In the genomic region with DNA sequence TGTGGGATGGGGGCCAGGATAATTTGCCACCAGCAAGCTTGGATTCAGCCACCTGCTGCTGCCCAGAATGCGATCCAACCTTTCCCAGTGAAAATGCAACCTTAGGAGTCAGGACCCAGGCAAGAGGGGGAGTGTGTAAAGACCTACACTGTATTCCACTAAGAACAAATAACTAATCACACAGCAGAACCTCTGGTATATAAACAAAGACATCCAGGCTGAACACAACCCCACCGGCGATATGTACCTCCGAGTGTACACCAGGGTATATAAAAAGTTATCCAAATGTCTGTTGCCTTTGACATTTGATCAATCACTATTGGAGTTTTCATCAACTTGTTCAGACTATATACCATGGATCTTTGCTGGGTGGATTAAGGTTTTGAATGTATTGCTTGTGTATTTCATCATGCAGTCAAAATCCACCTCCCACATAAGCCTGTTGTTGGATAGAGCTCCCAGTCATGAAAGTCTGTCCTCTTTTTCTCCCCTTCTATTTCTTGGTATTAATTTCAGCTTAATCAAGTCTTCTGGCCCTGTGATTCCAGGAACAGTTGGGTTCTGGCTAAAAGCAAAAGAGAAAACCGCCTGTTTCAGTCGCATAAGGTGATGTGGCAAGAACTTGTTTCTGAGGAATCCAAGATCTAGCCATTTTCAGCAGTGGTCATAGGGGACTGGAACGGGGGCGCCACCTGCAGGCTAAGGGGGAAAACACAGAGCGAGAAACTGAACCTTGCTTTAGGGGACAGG, we compare ENCODE assay signal across 8 cellular contexts.
DNase-seq lines count a peak whose midpoint lies in the region; ATAC-seq, FAIRE-seq and TF ChIP-seq lines count a peak whose summit lies in the region.

No MANE protein-coding gene starts in this region.

- no peaks in the 10 kb centered on the region for H3K27me3 Mint-ChIP-seq in stimulated activated naive CD8-positive, alpha-beta T cell treated with anti-CD3 and anti-CD28 coated beads, Interleukin-15, amount 100 ng/mL, for 72 hours

- no peak overlapping the region for H2BK12ac ChIP-seq in neuronal stem cell (ENCODE audit: low read length)

- H3K27me3 ChIP-seq in AG04450 (ENCODE audit: control insufficient read depth, insufficient read depth, low read length): no peaks in the 10 kb centered on the region
- H3K27me3 ChIP-seq in KMS-11 (ENCODE audit: insufficient read depth, low read depth): no peaks in the 10 kb centered on the region
- H3K27me3 ChIP-seq in neuronal stem cell (ENCODE audit: control insufficient read depth in 3 of 3, insufficient read depth in 3 of 3, low read depth in 1 of 3, low read length in 3 of 3): no peaks in the 10 kb centered on the region

- no peak overlapping the region for H4K8ac ChIP-seq in neuronal stem cell (ENCODE audit: low read depth, low read length)

- H2BK120ac ChIP-seq in neuronal stem cell (ENCODE audit: low read depth, low read length): no peak overlapping the region

- H4K20me1 ChIP-seq in KMS-11 (ENCODE audit: insufficient read depth): no peaks in the 10 kb centered on the region

- H3K79me1 ChIP-seq in neuronal stem cell (ENCODE audit: low read depth, low read length): no peaks in the 10 kb centered on the region

- TF ChIP-seq CTCF in AG04450 (IDR thresholded peaks at IDR 0.05; ENCODE audit: low read depth, low read length): peak; percentile 99
- peak; percentile 98 for TF ChIP-seq CTCF in KMS-11 (conservative IDR thresholded peaks at IDR 0.05; ENCODE audit: low read depth, low read length)

- DNase-seq in AG04450 (ENCODE audit: low read depth, low spot score) (peak; percentile 73), GM19239 (ENCODE audit: insufficient read length, low spot score) (peak; percentile 61), RPMI7951 (ENCODE audit: low read depth) (peak; percentile 63), activated T-helper 1 cell treated with Interleukin-2 at 50 U/mL for 16 hours (ENCODE audit: low read depth) (peak; percentile 51), fibroblast of peridontal ligament (ENCODE audit: extremely low read depth) (peak; percentile 93), neuronal stem cell (ENCODE audit: low spot score) (peak; percentile 72)
- DNase-seq in stimulated activated naive CD8-positive, alpha-beta T cell treated with anti-CD3 and anti-CD28 coated beads, Interleukin-15, amount 100 ng/mL, for 72 hours: peak; percentile 84 to 87

- H4K91ac ChIP-seq in neuronal stem cell (ENCODE audit: low read depth, low read length, poor library complexity): no peak overlapping the region

- H3K36me3 ChIP-seq in KMS-11 (ENCODE audit: insufficient read depth) (no peaks in the 10 kb centered on the region), neuronal stem cell (replicated peaks in 1 of 2; ENCODE audit: control insufficient read depth in 2 of 2, insufficient read depth in 2 of 2, low read length in 2 of 2) (no peaks in the 10 kb centered on the region)

- no peak overlapping the region for H3K14ac ChIP-seq in neuronal stem cell (ENCODE audit: low read length)

- H3K4me3 ChIP-seq in AG04450 (ENCODE audit: low read depth, low read length): no peak overlapping the region
- no peak overlapping the region for H3K4me3 ChIP-seq in KMS-11 (IDR thresholded peaks at IDR 0.05; ENCODE audit: insufficient read depth, low read depth, low read length)
- H3K4me3 ChIP-seq in neuronal stem cell (ENCODE audit: low read length in 2 of 2): no peak overlapping the region

- peak overlapping the region; percentile 99 for H3K27ac Mint-ChIP-seq in stimulated activated naive CD8-positive, alpha-beta T cell treated with anti-CD3 and anti-CD28 coated beads, Interleukin-15, amount 100 ng/mL, for 72 hours

- H2BK5ac ChIP-seq in neuronal stem cell (ENCODE audit: low read length): no peak overlapping the region

- CTCF ChIA-PET in AG04450 (lab: Charles Lee): interaction anchor here (0.5 to 6.3 kb wide), 59 partner anchors 8 to 670 kb away, joined by 3 to 93 read pairs (median 4); a partner anchor contains a TSS

- H3K18ac ChIP-seq in neuronal stem cell (ENCODE audit: low read length): no peak overlapping the region

- peak overlapping the region; percentile 28 to 49 for H3K4me3 Mint-ChIP-seq in stimulated activated naive CD8-positive, alpha-beta T cell treated with anti-CD3 and anti-CD28 coated beads, Interleukin-15, amount 100 ng/mL, for 72 hours

- H2BK15ac ChIP-seq in neuronal stem cell (ENCODE audit: low read length): no peak overlapping the region

- FAIRE-seq in GM19239 (lab: Jason Lieb, UNC): peak; percentile 89

- H3K9ac ChIP-seq in KMS-11 (peak overlapping the region; percentile 12; the same call in 1 of the 2 replicates), neuronal stem cell (ENCODE audit: low read depth, low read length, poor library complexity) (no peak overlapping the region)

- H2AFZ ChIP-seq in KMS-11 (ENCODE audit: low read depth) (peak overlapping the region; percentile 14; the same call in 1 of the 2 replicates), neuronal stem cell (ENCODE audit: low read length) (peak overlapping the region; percentile 43)

- H3K4me1 ChIP-seq in KMS-11 (ENCODE audit: low read depth, poor library complexity, severe bottlenecking): peaks cover 40% of the 10 kb centered on the region
- peaks cover 1 to 23% of the 10 kb centered on the region in 2 donors for H3K4me1 ChIP-seq in neuronal stem cell (ENCODE audit: control insufficient read depth in 2 of 2, insufficient read depth in 1 of 2, low read depth in 1 of 2, low read length in 2 of 2)

- H3K4me1 Mint-ChIP-seq in stimulated activated naive CD8-positive, alpha-beta T cell treated with anti-CD3 and anti-CD28 coated beads, Interleukin-15, amount 100 ng/mL, for 72 hours: peaks cover 63% of the 10 kb centered on the region

- peaks cover 3% of the 10 kb centered on the region; the same call in 1 of the 2 replicates for H3K9me3 ChIP-seq in AG04450 (ENCODE audit: control insufficient read depth, insufficient read depth, low read length)
- H3K9me3 ChIP-seq in neuronal stem cell (replicated peaks in 1 of 2; ENCODE audit: control insufficient read depth in 2 of 2, insufficient read depth in 1 of 2, low read depth in 1 of 2, low read length in 2 of 2): no peaks in the 10 kb centered on the region

- peak; percentile 91 for ATAC-seq in stimulated activated naive CD8-positive, alpha-beta T cell treated with anti-CD3 and anti-CD28 coated beads, Interleukin-15, amount 100 ng/mL, for 72 hours

- H2AK5ac ChIP-seq in neuronal stem cell (ENCODE audit: low read depth, low read length): no peak overlapping the region

- POLR2A ChIA-PET in AG04450 (lab: Yijun Ruan, JAX): interaction anchor here (1.1 kb wide), 1 partner anchor 147 kb away, joined by 3 read pairs; no protein-coding TSS in a partner anchor

- no peak overlapping the region for H3K4ac ChIP-seq in neuronal stem cell (ENCODE audit: low read length)

- H3K4me2 ChIP-seq in KMS-11 (peak overlapping the region; percentile 36; the same call in 1 of the 2 replicates), neuronal stem cell (ENCODE audit: insufficient read depth, low read length, poor library complexity, severe bottlenecking) (no peak overlapping the region)

- no CpG with 5 or more reads among the region's 9 CpGs for WGBS in neuronal stem cell (ENCODE audit: extremely low coverage in 2 of 2, insufficient read length in 2 of 2, insufficient replicate concordance in 1 of 2), 2 donors

- H3K79me2 ChIP-seq in KMS-11 (ENCODE audit: insufficient read depth, low read depth): no peaks in the 10 kb centered on the region

- H3K27ac ChIP-seq in AG04450 (ENCODE audit: low read depth, low read length): peak overlapping the region; percentile 80
- peak overlapping the region; percentile 49 for H3K27ac ChIP-seq in KMS-11
- H3K27ac ChIP-seq in neuronal stem cell (replicated peaks; ENCODE audit: low read length): no peak overlapping the region

- H3K9me3 Mint-ChIP-seq in stimulated activated naive CD8-positive, alpha-beta T cell treated with anti-CD3 and anti-CD28 coated beads, Interleukin-15, amount 100 ng/mL, for 72 hours: no peaks in the 10 kb centered on the region

- H3K23ac ChIP-seq in neuronal stem cell (ENCODE audit: low read depth, low read length, poor library complexity): no peak overlapping the region
